Comparison of ENCODE assay signal across 2 cellular contexts in the genomic region with DNA sequence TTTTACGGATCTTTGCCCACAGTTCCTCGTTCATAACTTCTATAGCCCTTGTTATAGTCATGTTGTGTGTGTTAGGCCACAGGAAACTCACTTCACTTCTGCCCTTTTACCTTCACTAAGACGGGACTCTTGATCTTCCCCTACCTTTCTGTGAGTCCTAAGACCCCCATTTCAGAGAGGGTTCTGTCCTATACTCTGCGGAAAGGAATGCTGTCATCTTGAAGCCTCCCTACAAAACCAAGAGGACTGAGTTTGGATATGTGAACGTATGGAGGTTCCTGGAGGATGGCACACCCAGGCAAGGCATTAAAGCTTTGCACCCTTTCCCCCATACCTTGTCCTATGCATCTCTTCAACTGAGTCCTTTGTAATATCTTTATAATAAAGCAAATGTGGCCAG.
TF ChIP-seq lines count a peak whose summit lies in the region.

No MANE protein-coding gene starts in this region.

TF ChIP-seq in PFSK-1, 5 proteins besides CTCF, POLR2A, EP300 and RAD21:
- no peak for TF ChIP-seq TAF1 (IDR thresholded peaks at IDR 0.05; ENCODE audit: borderline replicate concordance, insufficient read depth, low read length)
- TF ChIP-seq, protein P1, sequence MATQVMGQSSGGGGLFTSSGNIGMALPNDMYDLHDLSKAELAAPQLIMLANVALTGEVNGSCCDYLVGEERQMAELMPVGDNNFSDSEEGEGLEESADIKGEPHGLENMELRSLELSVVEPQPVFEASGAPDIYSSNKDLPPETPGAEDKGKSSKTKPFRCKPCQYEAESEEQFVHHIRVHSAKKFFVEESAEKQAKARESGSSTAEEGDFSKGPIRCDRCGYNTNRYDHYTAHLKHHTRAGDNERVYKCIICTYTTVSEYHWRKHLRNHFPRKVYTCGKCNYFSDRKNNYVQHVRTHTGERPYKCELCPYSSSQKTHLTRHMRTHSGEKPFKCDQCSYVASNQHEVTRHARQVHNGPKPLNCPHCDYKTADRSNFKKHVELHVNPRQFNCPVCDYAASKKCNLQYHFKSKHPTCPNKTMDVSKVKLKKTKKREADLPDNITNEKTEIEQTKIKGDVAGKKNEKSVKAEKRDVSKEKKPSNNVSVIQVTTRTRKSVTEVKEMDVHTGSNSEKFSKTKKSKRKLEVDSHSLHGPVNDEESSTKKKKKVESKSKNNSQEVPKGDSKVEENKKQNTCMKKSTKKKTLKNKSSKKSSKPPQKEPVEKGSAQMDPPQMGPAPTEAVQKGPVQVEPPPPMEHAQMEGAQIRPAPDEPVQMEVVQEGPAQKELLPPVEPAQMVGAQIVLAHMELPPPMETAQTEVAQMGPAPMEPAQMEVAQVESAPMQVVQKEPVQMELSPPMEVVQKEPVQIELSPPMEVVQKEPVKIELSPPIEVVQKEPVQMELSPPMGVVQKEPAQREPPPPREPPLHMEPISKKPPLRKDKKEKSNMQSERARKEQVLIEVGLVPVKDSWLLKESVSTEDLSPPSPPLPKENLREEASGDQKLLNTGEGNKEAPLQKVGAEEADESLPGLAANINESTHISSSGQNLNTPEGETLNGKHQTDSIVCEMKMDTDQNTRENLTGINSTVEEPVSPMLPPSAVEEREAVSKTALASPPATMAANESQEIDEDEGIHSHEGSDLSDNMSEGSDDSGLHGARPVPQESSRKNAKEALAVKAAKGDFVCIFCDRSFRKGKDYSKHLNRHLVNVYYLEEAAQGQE (IDR thresholded peaks at IDR 0.05; ENCODE audit: insufficient read depth in 1 of 2, low read depth in 2 of 2, low read length in 2 of 2), result no peak
- peak; percentile 53; the same call in 1 of the 2 replicates for TF ChIP-seq POLR2AphosphoS5 (IDR thresholded peaks at IDR 0.05; ENCODE audit: low read depth, low read length)
- no peak for TF ChIP-seq SIN3A (IDR thresholded peaks at IDR 0.05; ENCODE audit: borderline replicate concordance, insufficient read depth, low read length)
- no peak for TF ChIP-seq FOXP2 (optimal IDR thresholded peaks at IDR 0.05; ENCODE audit: borderline replicate concordance, extremely low read depth, extremely low read length, insufficient read depth)

TF ChIP-seq in liver, 16 proteins besides CTCF, POLR2A, EP300 and RAD21:
- TF ChIP-seq YY1 (IDR thresholded peaks at IDR 0.05) (no peak), GABPA (IDR thresholded peaks at IDR 0.05 in 1 of 2, conservative IDR thresholded peaks at IDR 0.05 in 1 of 2) (no peak), EGR1 (IDR thresholded peaks at IDR 0.05; ENCODE audit: low read depth in 2 of 2) (no peak), JUND (IDR thresholded peaks at IDR 0.05) (no peak), FOXA2 (IDR thresholded peaks at IDR 0.05) (no peak), SP1 (IDR thresholded peaks at IDR 0.05) (no peak), HNF4G (IDR thresholded peaks at IDR 0.05) (no peak)
- TF ChIP-seq, protein P2, sequence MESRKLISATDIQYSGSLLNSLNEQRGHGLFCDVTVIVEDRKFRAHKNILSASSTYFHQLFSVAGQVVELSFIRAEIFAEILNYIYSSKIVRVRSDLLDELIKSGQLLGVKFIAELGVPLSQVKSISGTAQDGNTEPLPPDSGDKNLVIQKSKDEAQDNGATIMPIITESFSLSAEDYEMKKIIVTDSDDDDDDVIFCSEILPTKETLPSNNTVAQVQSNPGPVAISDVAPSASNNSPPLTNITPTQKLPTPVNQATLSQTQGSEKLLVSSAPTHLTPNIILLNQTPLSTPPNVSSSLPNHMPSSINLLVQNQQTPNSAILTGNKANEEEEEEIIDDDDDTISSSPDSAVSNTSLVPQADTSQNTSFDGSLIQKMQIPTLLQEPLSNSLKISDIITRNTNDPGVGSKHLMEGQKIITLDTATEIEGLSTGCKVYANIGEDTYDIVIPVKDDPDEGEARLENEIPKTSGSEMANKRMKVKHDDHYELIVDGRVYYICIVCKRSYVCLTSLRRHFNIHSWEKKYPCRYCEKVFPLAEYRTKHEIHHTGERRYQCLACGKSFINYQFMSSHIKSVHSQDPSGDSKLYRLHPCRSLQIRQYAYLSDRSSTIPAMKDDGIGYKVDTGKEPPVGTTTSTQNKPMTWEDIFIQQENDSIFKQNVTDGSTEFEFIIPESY (IDR thresholded peaks at IDR 0.05), result no peak
- TF ChIP-seq, protein P3, sequence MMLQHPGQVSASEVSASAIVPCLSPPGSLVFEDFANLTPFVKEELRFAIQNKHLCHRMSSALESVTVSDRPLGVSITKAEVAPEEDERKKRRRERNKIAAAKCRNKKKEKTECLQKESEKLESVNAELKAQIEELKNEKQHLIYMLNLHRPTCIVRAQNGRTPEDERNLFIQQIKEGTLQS (IDR thresholded peaks at IDR 0.05), result no peak
- TF ChIP-seq, protein P1 (IDR thresholded peaks at IDR 0.05), result no peak
